ENCODE assay signal across 14 cellular contexts in the genomic region with DNA sequence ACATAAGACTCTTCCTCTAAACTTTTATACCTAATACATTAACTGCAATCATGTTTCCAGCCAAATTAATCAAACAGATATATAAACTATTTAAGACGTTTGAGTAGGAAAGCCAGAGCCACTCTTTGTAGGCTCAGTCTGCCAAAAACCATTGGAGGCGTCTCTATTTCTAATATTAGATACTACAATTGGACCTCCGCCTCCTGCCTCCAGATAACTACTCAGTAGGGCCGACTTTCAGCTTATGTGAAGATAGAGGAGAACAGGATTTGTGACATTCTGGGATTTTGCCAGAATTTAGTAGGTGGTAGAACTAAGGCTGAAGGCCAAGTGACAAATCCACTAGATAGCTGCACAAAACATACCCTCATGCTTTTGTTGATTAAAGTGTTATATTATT.
DNase-seq lines count a peak whose midpoint lies in the region; ATAC-seq and TF ChIP-seq lines count a peak whose summit lies in the region.
"Had no signal": no experiment of that assay in that cellular context is flagged by ENCODE, and none has a peak within 500 bp of the region (broad histone marks: within the 10 kb centered on the region; RNA-seq: fewer than 3 reads in every experiment).

No MANE protein-coding gene starts in this region.

- no peaks in the 10 kb centered on the region for H3K4me1 Mint-ChIP-seq in HFFc6 (ENCODE audit: low read depth)
- H3K4me1 Mint-ChIP-seq: CD4-positive, CD25-positive, alpha-beta regulatory T cell had no signal

- H3K27me3 Mint-ChIP-seq in HFFc6 (ENCODE audit: insufficient read depth) = no peaks in the 10 kb centered on the region
- H3K27me3 Mint-ChIP-seq: CD4-positive, CD25-positive, alpha-beta regulatory T cell had no signal

- H3K4me3 Mint-ChIP-seq in HFFc6 = no peak overlapping the region
- H3K4me3 Mint-ChIP-seq: CD4-positive, CD25-positive, alpha-beta regulatory T cell had no signal

- ATAC-seq in right cardiac atrium (peak; percentile 93 to 95), aorta (ENCODE audit: low FRiP score) (peak; percentile 50), HG02938 (IDR thresholded peaks at IDR 0.05; ENCODE audit: unreplicated experiment) (no peak)

- H3K27ac ChIP-seq in ascending aorta = peak overlapping the region; percentile 38 to 63
- no peak overlapping the region for H3K27ac ChIP-seq in right cardiac atrium (ENCODE audit: low read length)
- H3K27ac ChIP-seq in aorta (ENCODE audit: low read depth in 1 of 2, low read length in 2 of 2) = peak overlapping the region in 1 of 2 donors; percentile 43
- H3K27ac ChIP-seq: 22Rv1; BLaER1 treated with 17β-estradiol and CSF1 and Interleukin-3, amounts not matched to agents 10 nM and 100 nM; HL-60 had no signal

- H3K27me3 ChIP-seq in ascending aorta = no peaks in the 10 kb centered on the region
- H3K27me3 ChIP-seq in right cardiac atrium (ENCODE audit: control insufficient read depth, insufficient read depth) = no peaks in the 10 kb centered on the region
- H3K27me3 ChIP-seq in aorta (ENCODE audit: control insufficient read depth in 1 of 2, insufficient read depth in 2 of 2, low read length in 1 of 2) = no peaks in the 10 kb centered on the region
- H3K27me3 ChIP-seq: BLaER1 treated with 17β-estradiol and CSF1 and Interleukin-3, amounts not matched to agents 10 nM and 100 nM had no signal

- H3K36me3 Mint-ChIP-seq in HFFc6 (ENCODE audit: low read depth) = peaks cover 5% of the 10 kb centered on the region; the same call in 1 of the 2 replicates
- H3K36me3 Mint-ChIP-seq: CD4-positive, CD25-positive, alpha-beta regulatory T cell had no signal

- peaks cover 0 to 3% of the 10 kb centered on the region in 2 donors for H3K4me1 ChIP-seq in ascending aorta
- no peaks in the 10 kb centered on the region for H3K4me1 ChIP-seq in right cardiac atrium (ENCODE audit: control insufficient read depth, insufficient read depth, low read length)
- peaks cover 0 to 2% of the 10 kb centered on the region in 2 donors for H3K4me1 ChIP-seq in aorta (ENCODE audit: control insufficient read depth in 1 of 2, insufficient read depth in 2 of 2, low read length in 2 of 2)
- H3K4me1 ChIP-seq: BLaER1 treated with 17β-estradiol and CSF1 and Interleukin-3, amounts not matched to agents 10 nM and 100 nM; HAP-1 had no signal

- no peaks in the 10 kb centered on the region for H3K36me3 ChIP-seq in ascending aorta
- no peaks in the 10 kb centered on the region for H3K36me3 ChIP-seq in aorta (ENCODE audit: control insufficient read depth in 1 of 2, insufficient read depth in 2 of 2, low read length in 1 of 2)
- H3K36me3 ChIP-seq: BLaER1 treated with 17β-estradiol and CSF1 and Interleukin-3, amounts not matched to agents 10 nM and 100 nM; HAP-1 had no signal

- peak; percentile 9 for DNase-seq in NCI-H82 (lab: John Stamatoyannopoulos, UW)
- DNase-seq in NCI-H82 treated with DMSO at 0.1 percent for 48 hours (lab: John Stamatoyannopoulos, UW; ENCODE audit: unreplicated experiment) = no peak
- DNase-seq in ascending aorta (ENCODE audit: low spot score in 2 of 2) = no peak
- DNase-seq in right cardiac atrium = peak in 2 of 3 donors; percentile 22 to 46
- no peak for DNase-seq in aorta
- DNase-seq in HFFc6 = no peak
- DNase-seq: CD4-positive, CD25-positive, alpha-beta regulatory T cell; DMS53; GF-D8 had no signal

- TF ChIP-seq CTCF in ascending aorta (IDR thresholded peaks at IDR 0.05) (no peak), HFFc6 (IDR thresholded peaks at IDR 0.05) (no peak)

- no peaks in the 10 kb centered on the region for H3K9me3 ChIP-seq in ascending aorta
- no peaks in the 10 kb centered on the region for H3K9me3 ChIP-seq in right cardiac atrium (ENCODE audit: control insufficient read depth, low read length)
- H3K9me3 ChIP-seq in aorta (ENCODE audit: control insufficient read depth, low read length) = no peaks in the 10 kb centered on the region
- H3K9me3 ChIP-seq: BLaER1 treated with 17β-estradiol and CSF1 and Interleukin-3, amounts not matched to agents 10 nM and 100 nM; HAP-1 had no signal

- peaks cover 22% of the 10 kb centered on the region for H3K9me3 Mint-ChIP-seq in HFFc6

- H3K27ac Mint-ChIP-seq in HFFc6 = no peak overlapping the region

- H3K4me3 ChIP-seq in ascending aorta (no peak overlapping the region), right cardiac atrium (ENCODE audit: low read length) (no peak overlapping the region), aorta (ENCODE audit: low read length in 2 of 2) (no peak overlapping the region)
- H3K4me3 ChIP-seq: BLaER1 treated with 17β-estradiol and CSF1 and Interleukin-3, amounts not matched to agents 10 nM and 100 nM; HAP-1 had no signal

- intact Hi-C loops in ascending aorta (cut with DNase I) = no loop called here
- intact Hi-C loops in right cardiac atrium (cut with DNase I) = no loop called here
- intact Hi-C loops in aorta (cut with DNase I) = no loop called here

- WGBS in right cardiac atrium = 22% methylated on average over 4 of the region's 4 CpGs
- WGBS in aorta, 2 donors = 3 to 6% methylated on average over 4 of the region's 4 CpGs

Comparison
In these comparisons a context has a peak if more than half of its experiments do, and no peak if none do; other contexts are left out.
1. DNase-seq: peak in NCI-H82 (single experiment) and right cardiac atrium (2 of 3); none in NCI-H82 treated with DMSO at 0.1 percent for 48 hours (single experiment), ascending aorta (0 of 2), aorta (0 of 2) and HFFc6 (single experiment).